1 cellular context compared by ENCODE assay signal in genomic region chr2:231036131-231036530, GRCh38.
TF ChIP-seq lines count a peak whose summit lies in the region.

No MANE protein-coding gene starts in this region.

TF ChIP-seq in HepG2, 621 proteins besides CTCF, POLR2A, EP300 and RAD21 (continues in another document):
- TF ChIP-seq ZNF580 (CRISPR knock-in tag; IDR thresholded peaks at IDR 0.05; ENCODE audit: borderline replicate concordance, low read depth) (no peak), PRDM10 (CRISPR knock-in tag; IDR thresholded peaks at IDR 0.05; ENCODE audit: low read depth) (no peak), CBX1 (IDR thresholded peaks at IDR 0.05; ENCODE audit: low read depth) (no peak), ZNF296 (CRISPR knock-in tag; conservative IDR thresholded peaks at IDR 0.05) (no peak), IKZF1 (IDR thresholded peaks at IDR 0.05) (no peak), RBAK (CRISPR knock-in tag; IDR thresholded peaks at IDR 0.05) (no peak), SETDB1 (CRISPR knock-in tag; IDR thresholded peaks at IDR 0.05; ENCODE audit: borderline replicate concordance) (0 out of 2 replicates have a peak, but pooled peaks have one; percentile 43), HNF1B (CRISPR knock-in tag; IDR thresholded peaks at IDR 0.05) (no peak), ZNF383 (CRISPR knock-in tag; IDR thresholded peaks at IDR 0.05; ENCODE audit: borderline replicate concordance) (no peak), ZFP82 (CRISPR knock-in tag; IDR thresholded peaks at IDR 0.05; ENCODE audit: borderline replicate concordance) (0 out of 2 replicates have a peak, but pooled peaks have one; percentile 1), JARID2 (CRISPR knock-in tag; IDR thresholded peaks at IDR 0.05; ENCODE audit: insufficient replicate concordance) (no peak), ZNF318 (CRISPR knock-in tag; IDR thresholded peaks at IDR 0.05) (no peak), CEBPG (CRISPR knock-in tag; IDR thresholded peaks at IDR 0.05) (no peak), PREB (CRISPR knock-in tag; IDR thresholded peaks at IDR 0.05) (no peak), AFF4 (CRISPR knock-in tag; IDR thresholded peaks at IDR 0.05) (no peak), NFIC (IDR thresholded peaks at IDR 0.05; ENCODE audit: low read length) (no peak), ZNF546 (CRISPR knock-in tag; conservative IDR thresholded peaks at IDR 0.05) (no peak), SMAD3 (CRISPR knock-in tag; IDR thresholded peaks at IDR 0.05) (no peak), HNRNPK (IDR thresholded peaks at IDR 0.05; ENCODE audit: low read depth, low read length, poor library complexity, severe bottlenecking) (no peak), HOXA7 (CRISPR knock-in tag; IDR thresholded peaks at IDR 0.05) (no peak), CHCHD3 (CRISPR knock-in tag; IDR thresholded peaks at IDR 0.05) (no peak), ZNF512 (CRISPR knock-in tag; IDR thresholded peaks at IDR 0.05) (no peak), ZNF839 (CRISPR knock-in tag; IDR thresholded peaks at IDR 0.05; ENCODE audit: borderline replicate concordance) (no peak), MAFG (CRISPR knock-in tag; IDR thresholded peaks at IDR 0.05) (no peak), ZNF780A (CRISPR knock-in tag; IDR thresholded peaks at IDR 0.05) (no peak), BORCS8-MEF2B (CRISPR knock-in tag; IDR thresholded peaks at IDR 0.05) (0 out of 2 replicates have a peak, but pooled peaks have one; percentile 5), ZNF292 (CRISPR knock-in tag; IDR thresholded peaks at IDR 0.05; ENCODE audit: borderline replicate concordance, low read depth) (0 out of 2 replicates have a peak, but pooled peaks have one; percentile 33), ZNF720 (CRISPR knock-in tag; IDR thresholded peaks at IDR 0.05) (no peak), ZNF687 (CRISPR knock-in tag; IDR thresholded peaks at IDR 0.05) (peak; percentile 56), RORA (CRISPR knock-in tag; IDR thresholded peaks at IDR 0.05) (no peak), HNF4G (IDR thresholded peaks at IDR 0.05; ENCODE audit: borderline replicate concordance, low read depth, low read length) (no peak), HNF4G (CRISPR knock-in tag; IDR thresholded peaks at IDR 0.05; ENCODE audit: borderline replicate concordance, low read depth) (no peak)
